ENCODE assay signal across 8 cellular contexts in genomic region chr22:50532353-50532700, GRCh38. TPM values are rescaled to one million over a fixed set of nuclear protein-coding genes. Genes with fewer than 3 reads are reported as not detected.
A peak's percentile ranks its signal among the peaks of the same experiment; 100 is the strongest.
DNase-seq lines count a peak whose midpoint lies in the region; ATAC-seq and TF ChIP-seq lines count a peak whose summit lies in the region.

No MANE protein-coding gene starts in this region.

- POLR2A ChIA-PET in MCF 10A (lab: Yijun Ruan, JAX) = interaction anchor here (0.7 to 2.3 kb wide), 10 partner anchors 9 to 126 kb away, joined by 3 to 33 read pairs (median 4); partner anchors contain the start of genes CHKB, KLHDC7B, LMF2 and NCAPH2

- H3K4me3 Mint-ChIP-seq in MCF 10A (ENCODE audit: unreplicated experiment) (peak overlapping the region; percentile 85), memory B cell (peak overlapping the region; percentile 89)

- no TSS peak for BruUV-seq in MCF 10A (replicated peaks; lab: Mats Ljungman, UMichigan)

- H3K9me3 Mint-ChIP-seq in MCF 10A (ENCODE audit: unreplicated experiment) (no peaks in the 10 kb centered on the region), memory B cell (no peaks in the 10 kb centered on the region)

- H3K27ac Mint-ChIP-seq in MCF 10A (ENCODE audit: low read depth, unreplicated experiment) (peak overlapping the region; percentile 97), memory B cell (peak overlapping the region; percentile 98)

- DNase-seq in cardiac muscle cell (ENCODE audit: low read depth in 1 of 2, low spot score in 1 of 2) (no peak), left cardiac atrium (no peak), MCF 10A (ENCODE audit: unreplicated experiment) (no peak), memory B cell (ENCODE audit: low spot score in 2 of 2) (no peak), uterus (no peak), superior temporal gyrus (ENCODE audit: extremely low spot score) (no peak)

- no peak for TF ChIP-seq CTCF in cardiac muscle cell (IDR thresholded peaks at IDR 0.05; ENCODE audit: low read depth, low read length)
- TF ChIP-seq CTCF in MCF 10A (IDR thresholded peaks at IDR 0.05; ENCODE audit: unreplicated experiment) = no peak
- no peak for TF ChIP-seq CTCF in uterus (IDR thresholded peaks at IDR 0.05)

- H3K36me3 ChIP-seq in cardiac muscle cell = no peaks in the 10 kb centered on the region
- H3K36me3 ChIP-seq in uterus = no peaks in the 10 kb centered on the region

- H3K27ac ChIP-seq in cardiac muscle cell = no peak overlapping the region
- peak overlapping the region; percentile 77 to 85 for H3K27ac ChIP-seq in uterus

- H3K4me3 ChIP-seq in cardiac muscle cell (peak overlapping the region; percentile 42), uterus (peak overlapping the region; percentile 39 to 40)

- H3K27me3 ChIP-seq in cardiac muscle cell = peaks cover 27% of the 10 kb centered on the region
- H3K27me3 ChIP-seq in uterus = peaks cover 4 to 24% of the 10 kb centered on the region in 2 donors

- intact Hi-C loops in left cardiac atrium (cut with DNase I) (no loop called here), MCF 10A (cut with micrococcal nuclease) (loop anchor here (1.0 kb wide), 1 partner anchor 9 kb away; no protein-coding TSS in a partner anchor), uterus (cut with DNase I; ENCODE audit: low total_unique reads) (no loop called here)

- H3K9me3 ChIP-seq in cardiac muscle cell (ENCODE audit: low read depth) (no peaks in the 10 kb centered on the region), uterus (no peaks in the 10 kb centered on the region)

- peaks cover 32% of the 10 kb centered on the region for H3K36me3 Mint-ChIP-seq in MCF 10A (ENCODE audit: insufficient read depth, unreplicated experiment)
- H3K36me3 Mint-ChIP-seq in memory B cell = no peaks in the 10 kb centered on the region

- H3K4me1 Mint-ChIP-seq in MCF 10A (ENCODE audit: insufficient read depth, unreplicated experiment) (peaks cover 17% of the 10 kb centered on the region), memory B cell (peaks cover 27% of the 10 kb centered on the region)

- H3K27me3 Mint-ChIP-seq in MCF 10A (ENCODE audit: insufficient read depth, unreplicated experiment) (no peaks in the 10 kb centered on the region), memory B cell (no peaks in the 10 kb centered on the region)

- CTCF ChIA-PET in MCF 10A (lab: Yijun Ruan, JAX) = interaction anchor here (0.7 to 0.9 kb wide), 3 partner anchors 9 to 164 kb away, joined by 3 read pairs; no protein-coding TSS in a partner anchor

- ATAC-seq in left cardiac atrium = no peak
- ATAC-seq in memory B cell (ENCODE audit: low read depth) = no peak
- ATAC-seq in GM19395 (IDR thresholded peaks at IDR 0.05; ENCODE audit: unreplicated experiment) = no peak
- no peak for ATAC-seq in GM19467 (IDR thresholded peaks at IDR 0.05; ENCODE audit: unreplicated experiment)

- peaks cover 16% of the 10 kb centered on the region for H3K4me1 ChIP-seq in cardiac muscle cell (ENCODE audit: low read depth)
- H3K4me1 ChIP-seq in uterus = peaks cover 0 to 11% of the 10 kb centered on the region in 2 donors

- no peak for TF ChIP-seq POLR2A in uterus (IDR thresholded peaks at IDR 0.05)

RNA-seq across cellular contexts. Expression of gene TYMP, which starts 2.5 kb away (rescaled TPM):
- 2.6 and 7.8 TPM in 2 replicates for total RNA-seq in cardiac muscle cell
- 10.0 and 17.7 TPM in 2 replicates for polyA plus RNA-seq in cardiac muscle cell
- total RNA-seq in left cardiac atrium = 10 to 100 TPM; 27.9 to 67.1 TPM
- 41.0 and 54.4 TPM in 2 replicates for total RNA-seq in MCF 10A (2022)
- 10 to 100 TPM in 3 of 4 donors, 1 to 10 TPM in 1; 4.4 to 21.5 (median 15.6) TPM for total RNA-seq in uterus

RNA-seq across cellular contexts. Expression of gene SCO2, which starts 6.9 kb away (rescaled TPM):
- total RNA-seq in cardiac muscle cell (4.1 TPM in 1 of 2 replicates, not detected in the other), left cardiac atrium (1 to 10 TPM in 1 of 2 donors, not detected in 1; 1.3 TPM), MCF 10A (2022) (2.4 and 5.4 TPM in 2 replicates), uterus (1 to 10 TPM in 2 of 4 donors, not detected in 2; 3.5 to 3.9 TPM)
- polyA plus RNA-seq in cardiac muscle cell = 0.84 and 10.5 TPM in 2 replicates

RNA-seq across cellular contexts. Expression of gene KLHDC7B, which starts 13.4 kb away (rescaled TPM):
- total RNA-seq in cardiac muscle cell (0.07 and 0.18 TPM in 2 replicates), left cardiac atrium (under 1 TPM in 1 of 2 donors, not detected in 1; 0.15 TPM), MCF 10A (2022) (0.98 and 4.1 TPM in 2 replicates), uterus (not detected)
- polyA plus RNA-seq in cardiac muscle cell = 0.45 TPM in 1 of 2 replicates, not detected in the other

RNA-seq across cellular contexts. Expression of gene NCAPH2, which starts 24.3 kb away (rescaled TPM):
- total RNA-seq in cardiac muscle cell (50.3 and 55.0 TPM in 2 replicates), left cardiac atrium (10 to 100 TPM; 29.8 to 32.7 TPM), MCF 10A (2022) (31.6 and 39.8 TPM in 2 replicates), uterus (100 to 1,000 TPM in 1 of 4 donors, 10 to 100 TPM in 3; 51.7 to 155 (median 55.4) TPM)
- polyA plus RNA-seq in cardiac muscle cell = 47.0 and 59.4 TPM in 2 replicates

RNA-seq across cellular contexts. Expression of gene LMF2, which starts 24.8 kb away (rescaled TPM):
- total RNA-seq in cardiac muscle cell = 79.9 and 91.7 TPM in 2 replicates
- 72.9 and 82.9 TPM in 2 replicates for polyA plus RNA-seq in cardiac muscle cell
- 10 to 100 TPM; 35.4 to 37.6 TPM for total RNA-seq in left cardiac atrium
- total RNA-seq in MCF 10A (2022) = 49.4 and 50.9 TPM in 2 replicates
- 10 to 100 TPM; 19.7 to 61.3 (median 32.0) TPM for total RNA-seq in uterus
